In the genomic region with DNA sequence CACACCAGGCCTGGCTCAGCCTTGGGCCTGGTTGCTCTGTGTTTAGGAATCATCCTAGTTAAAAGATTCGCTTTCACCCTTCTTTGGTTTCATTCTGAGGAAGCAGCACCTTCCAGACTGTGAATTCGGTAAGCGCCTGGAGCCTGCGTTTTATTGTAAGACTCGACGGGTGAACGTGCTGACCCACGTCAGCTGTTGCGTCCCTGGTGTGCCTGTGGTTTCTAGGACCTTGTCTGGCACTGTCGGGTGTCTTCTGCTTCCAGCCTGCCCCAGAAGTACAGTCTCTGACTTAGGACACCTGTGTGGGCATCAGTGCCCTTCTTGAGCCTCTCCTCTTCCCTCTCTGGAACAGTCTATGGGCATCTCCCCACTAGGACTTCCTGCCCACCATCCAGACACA, we compare ENCODE assay signal across 27 cellular contexts.
"Had no signal": no experiment of that assay in that cellular context is flagged by ENCODE, and none has a peak within 500 bp of the region (broad histone marks: within the 10 kb centered on the region; RNA-seq: fewer than 3 reads in every experiment).

No MANE protein-coding gene starts in this region.

- ATAC-seq: left colon; left ventricle myocardium superior; lower lobe of right lung; naive thymus-derived CD4-positive, alpha-beta T cell; psoas muscle; right cardiac atrium; stimulated activated memory B cell treated with anti-CD40 and anti-IgM and Interleukin-4, amounts not matched to agents 10 μg/mL and 1 μg/mL and 100 μg/mL, for 72 hours; stimulated activated naive CD8-positive, alpha-beta T cell treated with anti-CD3 and anti-CD28 coated beads, Interleukin-15, Interleukin-2, amounts not matched to agents 100 U/mL and 50 U/mL, for 24 hours had no signal

- H3K4me3 ChIP-seq: coronary artery, lower lobe of right lung, neural progenitor cell, ovary, psoas muscle, sigmoid colon, testis, tibial nerve, upper lobe of left lung had no signal

- H3K36me3 Mint-ChIP-seq: stimulated activated memory B cell treated with anti-CD40 and anti-IgM and Interleukin-4, amounts not matched to agents 10 μg/mL and 1 μg/mL and 100 μg/mL, for 72 hours had no signal

- H3K9me3 ChIP-seq: lower lobe of right lung, ovary, psoas muscle, sigmoid colon, testis, tibial nerve, upper lobe of left lung had no signal

- DNase-seq: dermis blood vessel endothelial cell; effector memory CD4-positive, alpha-beta T cell; erythroblast; hypothalamus; immature natural killer cell; islet precursor cell; kidney glomerular epithelial cell; left colon; left ventricle myocardium superior; lower lobe of right lung; naive thymus-derived CD4-positive, alpha-beta T cell; ovary; posterior cingulate gyrus; psoas muscle; right cardiac atrium; sigmoid colon; stimulated activated CD4-positive, alpha-beta T cell treated with anti-CD3 and anti-CD28 coated beads, Interleukin-2, amount 100 ng/mL, for 24 hours; stimulated activated CD4-positive, alpha-beta T cell treated with anti-CD3 and anti-CD28 coated beads, Interleukin-4, amount 100 ng/mL, for 4 hours; stimulated activated naive CD8-positive, alpha-beta T cell treated with anti-CD3 and anti-CD28 coated beads, Interleukin-15, Interleukin-2, amounts not matched to agents 100 U/mL and 50 U/mL, for 24 hours; substantia nigra; testis had no signal

- H3K9me3 Mint-ChIP-seq: naive thymus-derived CD4-positive, alpha-beta T cell; nephron; neural progenitor cell; stimulated activated memory B cell treated with anti-CD40 and anti-IgM and Interleukin-4, amounts not matched to agents 10 μg/mL and 1 μg/mL and 100 μg/mL, for 72 hours had no signal

- H3K27ac Mint-ChIP-seq: naive thymus-derived CD4-positive, alpha-beta T cell; nephron; neural progenitor cell; stimulated activated memory B cell treated with anti-CD40 and anti-IgM and Interleukin-4, amounts not matched to agents 10 μg/mL and 1 μg/mL and 100 μg/mL, for 72 hours had no signal

- H3K4me1 Mint-ChIP-seq: nephron, neural progenitor cell had no signal

- H3K4me3 Mint-ChIP-seq: immature natural killer cell; nephron; neural progenitor cell; stimulated activated memory B cell treated with anti-CD40 and anti-IgM and Interleukin-4, amounts not matched to agents 10 μg/mL and 1 μg/mL and 100 μg/mL, for 72 hours had no signal

- H3K27me3 Mint-ChIP-seq: naive thymus-derived CD4-positive, alpha-beta T cell; stimulated activated memory B cell treated with anti-CD40 and anti-IgM and Interleukin-4, amounts not matched to agents 10 μg/mL and 1 μg/mL and 100 μg/mL, for 72 hours had no signal

- H3K4me1 ChIP-seq: lower lobe of right lung, neural progenitor cell, psoas muscle, testis, tibial nerve, upper lobe of left lung had no signal

- H3K36me3 ChIP-seq: lower lobe of right lung, ovary, sigmoid colon, tibial nerve, upper lobe of left lung had no signal
